1 cellular context compared by ENCODE assay signal in the genomic region with DNA sequence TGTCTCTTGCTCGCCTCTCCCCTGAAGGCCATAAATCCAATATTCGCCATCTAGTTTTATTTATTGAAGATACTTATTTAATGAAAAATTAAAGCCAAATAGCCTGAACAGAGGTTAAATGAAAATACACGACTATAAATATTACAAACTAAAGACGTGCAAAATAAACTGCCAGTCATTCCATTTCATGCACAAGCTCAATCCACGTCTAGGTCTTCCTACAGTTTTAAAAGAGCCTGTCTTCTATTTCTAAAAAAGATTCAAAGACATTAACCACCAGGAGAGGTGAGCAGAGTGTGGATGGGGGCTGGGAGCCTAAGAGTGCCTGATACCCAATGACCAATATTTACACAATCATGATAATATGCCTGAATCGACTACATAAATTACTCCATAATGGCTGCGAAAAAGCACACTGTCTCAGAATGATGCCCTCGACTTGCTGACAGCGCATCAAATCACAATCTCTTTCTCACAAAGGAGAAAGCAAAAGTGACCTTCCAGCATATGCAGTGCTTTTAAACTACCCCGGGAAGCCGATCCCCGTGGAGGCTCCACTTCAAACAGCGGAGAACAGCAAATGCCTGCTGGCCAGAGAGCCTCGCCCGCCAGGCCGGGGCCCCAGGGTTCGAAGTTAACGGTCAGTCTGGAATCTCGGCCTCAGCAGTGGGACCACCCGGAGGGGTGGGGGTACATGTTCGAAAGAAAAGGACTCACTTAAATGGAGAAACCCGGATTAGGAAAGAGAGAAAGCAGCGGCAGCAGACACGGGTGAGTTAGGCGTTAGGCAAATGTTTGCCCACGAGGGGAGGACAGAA.
TF ChIP-seq lines count a peak whose summit lies in the region.

No MANE protein-coding gene starts in this region.

TF ChIP-seq in HEK293, 187 proteins besides CTCF, POLR2A, EP300 and RAD21 (continued from another document):
- TF ChIP-seq, protein P1, sequence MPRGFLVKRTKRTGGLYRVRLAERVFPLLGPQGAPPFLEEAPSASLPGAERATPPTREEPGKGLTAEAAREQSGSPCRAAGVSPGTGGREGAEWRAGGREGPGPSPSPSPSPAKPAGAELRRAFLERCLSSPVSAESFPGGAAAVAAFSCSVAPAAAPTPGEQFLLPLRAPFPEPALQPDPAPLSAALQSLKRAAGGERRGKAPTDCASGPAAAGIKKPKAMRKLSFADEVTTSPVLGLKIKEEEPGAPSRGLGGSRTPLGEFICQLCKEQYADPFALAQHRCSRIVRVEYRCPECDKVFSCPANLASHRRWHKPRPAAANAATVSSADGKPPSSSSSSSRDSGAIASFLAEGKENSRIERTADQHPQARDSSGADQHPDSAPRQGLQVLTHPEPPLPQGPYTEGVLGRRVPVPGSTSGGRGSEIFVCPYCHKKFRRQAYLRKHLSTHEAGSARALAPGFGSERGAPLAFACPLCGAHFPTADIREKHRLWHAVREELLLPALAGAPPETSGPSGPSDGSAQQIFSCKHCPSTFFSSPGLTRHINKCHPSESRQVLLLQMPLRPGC (tag by site-specific recombination; IDR thresholded peaks at IDR 0.05): no peak
- TF ChIP-seq KLF10 (tag by site-specific recombination; IDR thresholded peaks at IDR 0.05): no peak
